8 cellular contexts compared by ENCODE assay signal in genomic region chr17:1484586-1485310, GRCh38. TPM values are rescaled to one million over a fixed set of nuclear protein-coding genes. Genes with fewer than 3 reads are reported as not detected.
DNase-seq lines count a peak whose midpoint lies in the region; ATAC-seq and TF ChIP-seq lines count a peak whose summit lies in the region.

No MANE protein-coding gene starts in this region.

- H3K4me3 ChIP-seq in AG10803 (ENCODE audit: low read length) (peak overlapping the region; percentile 84), SJSA1 (peak overlapping the region; percentile 90)

- H3K4me3 Mint-ChIP-seq in brain = peak overlapping the region; percentile 84 to 92 (median 88)

- peaks cover 57% of the 10 kb centered on the region for H3K36me3 ChIP-seq in SJSA1

- H3K4me1 Mint-ChIP-seq in brain = peaks cover 31% of the 10 kb centered on the region

- H3K27me3 ChIP-seq in SJSA1 (replicated peaks) = no peaks in the 10 kb centered on the region

- H3K27me3 Mint-ChIP-seq in brain = peaks cover 3% of the 10 kb centered on the region

- DNase-seq in AG10803 (ENCODE audit: low read depth) = no peak
- DNase-seq in SJSA1 (ENCODE audit: low read depth in 1 of 2, low spot score in 2 of 2) = peak in 1 of 2 experiments; percentile 52
- peak; percentile 85 for DNase-seq in kidney tubule cell (ENCODE audit: low spot score)
- DNase-seq in stimulated activated naive CD4-positive, alpha-beta T cell treated with Interleukin-2 at 50 U/mL for 16 hours (lab: John Stamatoyannopoulos, UW) = peak; percentile 31
- no peak for DNase-seq in cerebellum (ENCODE audit: low spot score)

- peaks cover 41% of the 10 kb centered on the region for H3K4me1 ChIP-seq in SJSA1 (replicated peaks)

- H3K9me3 Mint-ChIP-seq in brain = peaks cover 0 to 2% (median 0%) of the 10 kb centered on the region in 5 experiments

- H3K9me3 ChIP-seq in SJSA1 (replicated peaks) = no peaks in the 10 kb centered on the region

- H3K27ac Mint-ChIP-seq in brain = peak overlapping the region; percentile 78 to 96 (median 89)

- peaks cover 35% of the 10 kb centered on the region for H3K36me3 Mint-ChIP-seq in brain

- ATAC-seq in GM18861 (IDR thresholded peaks at IDR 0.05; ENCODE audit: unreplicated experiment) (peak; percentile 35), HG03558 (IDR thresholded peaks at IDR 0.05; ENCODE audit: extremely low read depth, unreplicated experiment) (peak; percentile 34)

- no peak for TF ChIP-seq CTCF in AG10803 (conservative IDR thresholded peaks at IDR 0.05; ENCODE audit: low read length)
- TF ChIP-seq CTCF in brain (conservative IDR thresholded peaks at IDR 0.05) = peak in 1 of 2 experiments; percentile 37

- H3K27ac ChIP-seq in SJSA1 = peak overlapping the region; percentile 95

RNA-seq across cellular contexts. Expression of gene MYO1C, which starts 7.7 kb away (rescaled TPM):
- total RNA-seq in SJSA1 (2014; rRNA removed; shearing (Covaris generic)) = 113 and 155 TPM in 2 replicates
- polyA plus RNA-seq in brain (ENCODE audit: insufficient read depth, low read depth, low replicate concordance) = 12.8 TPM
- 8.8 TPM for total RNA-seq in cerebellum

RNA-seq across cellular contexts. Expression of gene CRK, which starts 28.7 kb away (rescaled TPM):
- 99.7 and 102 TPM in 2 replicates for total RNA-seq in SJSA1 (2014; rRNA removed; shearing (Covaris generic))
- polyA plus RNA-seq in brain (ENCODE audit: insufficient read depth, low read depth, low replicate concordance) = 32.2 TPM
- total RNA-seq in cerebellum = 76.1 TPM

RNA-seq across cellular contexts. Expression of gene INPP5K, which starts 31.7 kb away (rescaled TPM):
- total RNA-seq in SJSA1 (2014; rRNA removed; shearing (Covaris generic)) = 18.1 and 34.4 TPM in 2 replicates
- polyA plus RNA-seq in brain (ENCODE audit: insufficient read depth, low read depth, low replicate concordance) = 50.0 TPM
- 30.8 TPM for total RNA-seq in cerebellum

Comparison
In these comparisons a context has a peak if more than half of its experiments do, and no peak if none do; other contexts are left out.
1. DNase-seq: peak in kidney tubule cell (single experiment) and stimulated activated naive CD4-positive, alpha-beta T cell treated with Interleukin-2 at 50 U/mL for 16 hours (single experiment); none in AG10803 (single experiment) and cerebellum (single experiment).
2. RNA of gene MYO1C, which starts 7.7 kb away (total RNA-seq): 113 to 155 TPM in SJSA1; 8.8 TPM in cerebellum (single experiment); every median in the first group is over 10 times any median in the second.